In the genomic region with DNA sequence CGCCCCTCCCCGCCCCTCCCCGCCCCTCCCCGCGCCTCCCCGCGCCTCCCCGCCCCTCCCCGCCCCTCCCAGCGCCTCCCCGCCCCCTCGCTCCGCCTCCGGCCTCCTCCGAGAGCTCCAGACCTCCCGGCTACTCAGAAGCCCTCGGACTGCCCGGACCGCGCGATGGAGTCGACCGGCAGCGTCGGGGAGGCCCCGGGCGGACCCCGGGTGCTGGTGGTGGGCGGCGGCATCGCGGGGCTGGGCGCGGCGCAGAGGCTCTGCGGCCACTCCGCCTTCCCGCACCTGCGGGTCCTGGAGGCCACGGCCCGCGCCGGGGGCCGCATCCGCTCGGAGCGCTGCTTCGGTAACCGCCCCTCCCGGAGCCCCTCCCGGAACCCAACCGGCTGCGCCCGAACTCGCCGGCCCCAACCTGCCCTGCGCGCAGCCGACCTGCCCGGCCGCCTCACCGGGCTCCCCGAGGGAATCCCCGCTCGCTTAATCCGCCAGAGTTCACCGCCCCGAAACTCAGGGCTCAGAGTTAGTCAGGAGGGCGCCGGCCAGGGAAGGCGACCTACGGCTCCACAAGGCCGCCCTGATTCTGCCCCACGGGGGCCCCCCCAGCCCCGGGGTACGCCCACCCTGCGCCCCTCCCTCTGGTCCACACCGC, we compare ENCODE assay signal across 8 cellular contexts. TPM values are rescaled to one million over a fixed set of nuclear protein-coding genes. Genes with fewer than 3 reads are reported as not detected.
A peak's percentile ranks its signal among the peaks of the same experiment; 100 is the strongest.
DNase-seq lines count a peak whose midpoint lies in the region; ATAC-seq and TF ChIP-seq lines count a peak whose summit lies in the region.

A gene (plus strand): TSS at position 111 of the 649 bp plus-strand sequence. CDS start 55 bp downstream, at position 166.

- intact Hi-C loops in mucosa of descending colon (cut with DNase I, micrococcal nuclease) = no loop called here

- DNase-seq in LHCN-M2 (ENCODE audit: low read depth) (peak; percentile 41), epithelial cell of prostate (ENCODE audit: low read depth, low spot score) (no peak), mucosa of descending colon (peak; percentile 72 to 87 (median 82)), superior temporal gyrus (ENCODE audit: extremely low spot score) (peak; percentile 47), SHP77 treated with DMSO at 0.1 percent for 48 hours (lab: John Stamatoyannopoulos, UW) (no peak)
- peak; percentile 25 for DNase-seq in activated CD8-positive, alpha-beta memory T cell treated with anti-CD3 and anti-CD28 coated beads, Interleukin-2, amount 50 U/mL, for 24 hours (ENCODE audit: extremely low read depth)

- H3K27ac ChIP-seq in epithelial cell of prostate = peak within 1 kb of the TSS; percentile 67

- H3K4me3 ChIP-seq in GM08714 (ENCODE audit: low read length) (peak within 1 kb of the TSS; percentile 78), mucosa of descending colon (peak within 1 kb of the TSS; percentile 54)

- H3K9me3 ChIP-seq in mucosa of descending colon = no peaks in the 10 kb centered on the region

- H3K36me3 ChIP-seq in mucosa of descending colon (ENCODE audit: low read depth) = no peaks in the 10 kb centered on the region

- H3K4me1 ChIP-seq in mucosa of descending colon (ENCODE audit: low read depth) = peaks cover 13% of the 10 kb centered on the region

- ATAC-seq in GM21717 (IDR thresholded peaks at IDR 0.05; ENCODE audit: unreplicated experiment) = peak; percentile 57
- ATAC-seq in mucosa of descending colon = peak; percentile 66

- TF ChIP-seq CTCF in mucosa of descending colon (IDR thresholded peaks at IDR 0.05) = no peak

RNA-seq across cellular contexts. Expression of the gene that starts here (rescaled TPM):
- 3.3 and 3.5 TPM in 2 replicates for total RNA-seq in LHCN-M2 (2014; rRNA removed)
- polyA plus RNA-seq in LHCN-M2 (2012) = 3.4 TPM
- 1 to 10 TPM; 7.5 to 9.3 (median 8.3) TPM for total RNA-seq in mucosa of descending colon

Comparison
In these comparisons a context has a peak if more than half of its experiments do, and no peak if none do; other contexts are left out.
1. DNase-seq: peak in LHCN-M2 (single experiment), activated CD8-positive, alpha-beta memory T cell treated with anti-CD3 and anti-CD28 coated beads, Interleukin-2, amount 50 U/mL, for 24 hours (single experiment), mucosa of descending colon (3 of 3) and superior temporal gyrus (single experiment); none in epithelial cell of prostate (single experiment) and SHP77 treated with DMSO at 0.1 percent for 48 hours (single experiment).